ENCODE assay signal across 8 cellular contexts in genomic region chr19:5680437-5681368, GRCh38. TPM values are rescaled to one million over a fixed set of nuclear protein-coding genes. Genes with fewer than 3 reads are reported as not detected.
A peak's percentile ranks its signal among the peaks of the same experiment; 100 is the strongest.
DNase-seq lines count a peak whose midpoint lies in the region; ATAC-seq and FAIRE-seq lines count a peak whose summit lies in the region.

Gene HSD11B1L, plus strand, starts transcription at chr19:5681027. Its CDS starts 3,806 bp downstream, at chr19:5684833.
Gene MICOS13, minus strand, starts transcription at chr19:5680516. Its CDS starts 30 bp downstream, at chr19:5680486.

- WGBS in mesodermal cell (ENCODE audit: insufficient coverage in 2 of 2), 2 experiments = 0 to 4% methylated on average over 78 to 84 of the region's 94 CpGs

- ATAC-seq in GM21367 (IDR thresholded peaks at IDR 0.05; ENCODE audit: unreplicated experiment) = peak; percentile 81

- FAIRE-seq in HTR-8/SVneo (lab: Jason Lieb, UNC) (peak; percentile 70), endometrium (lab: Jason Lieb, UNC) (peak; percentile 98)

- DNase-seq in COLO829 (ENCODE audit: low spot score) (peak; percentile 97), HTR-8/SVneo (ENCODE audit: insufficient read length, low spot score) (peak; percentile 98), NOMO-1 treated with dmso at 0.1 percent for 144 hours (lab: John Stamatoyannopoulos, UW; ENCODE audit: unreplicated experiment) (peak; percentile 99)
- DNase-seq in activated CD8-positive, alpha-beta memory T cell treated with anti-CD3 and anti-CD28 coated beads, Interleukin-2, amount 50 U/mL, for 24 hours (ENCODE audit: extremely low read depth) = peak; percentile 94
- DNase-seq in stimulated activated CD8-positive, alpha-beta memory T cell treated with anti-CD3 and anti-CD28 coated beads, Interleukin-15, amount 100 ng/mL, for 4 hours (ENCODE audit: low read depth in 2 of 2) = peak; percentile 97 to 98

- H3K9me3 ChIP-seq in mesodermal cell (ENCODE audit: control insufficient read depth, low read length) = no peaks in the 10 kb centered on the region

- H3K36me3 ChIP-seq in mesodermal cell (ENCODE audit: control insufficient read depth, insufficient read depth, low read length) = peaks cover 8% of the 10 kb centered on the region

- H3K4me1 ChIP-seq in mesodermal cell (ENCODE audit: control insufficient read depth, insufficient read depth, low read length, poor library complexity, severe bottlenecking) = no peaks in the 10 kb centered on the region

- H3K4me3 ChIP-seq in mesodermal cell (ENCODE audit: extremely low read depth, insufficient read depth, low read length, poor library complexity, severe bottlenecking) = peak within 1 kb of the TSS; percentile 69

- peak within 1 kb of the TSS; percentile 94 for H3K27ac ChIP-seq in mesodermal cell (ENCODE audit: low read depth, low read length, severe bottlenecking)

RNA-seq across cellular contexts. Expression of gene HSD11B1L, which starts in this region (rescaled TPM):
- 28.3 TPM for polyA plus RNA-seq in mesodermal cell (2013, experiment 1 of 2)
- polyA plus RNA-seq in mesodermal cell (2013, experiment 2 of 2) = 23.2 TPM

RNA-seq across cellular contexts. Expression of gene MICOS13, which starts in this region (rescaled TPM):
- polyA plus RNA-seq in mesodermal cell (2013, experiment 1 of 2) = 32.5 TPM
- polyA plus RNA-seq in mesodermal cell (2013, experiment 2 of 2) = 27.0 TPM

Comparison
In these comparisons a context has a peak if more than half of its experiments do, and no peak if none do; other contexts are left out.
1. Peak in every context shown above with its lines: DNase-seq, ATAC-seq, H3K4me3 ChIP-seq and H3K27ac ChIP-seq.